21 cellular contexts compared by ENCODE assay signal in genomic region chr15:36426696-36427095, GRCh38.
"Had no signal": no experiment of that assay in that cellular context is flagged by ENCODE, and none has a peak within 500 bp of the region (broad histone marks: within the 10 kb centered on the region; RNA-seq: fewer than 3 reads in every experiment).

No MANE protein-coding gene starts in this region.

- H3K4me3 Mint-ChIP-seq: activated T-cell treated with anti-CD3 and anti-CD28 coated beads, Interleukin-2, amount 50 U/mL, for 72 hours; immature natural killer cell; naive thymus-derived CD4-positive, alpha-beta T cell; stimulated activated effector memory CD8-positive, alpha-beta T cell treated with anti-CD3 and anti-CD28 coated beads, Interleukin-12 subunit alpha, Interleukin-12 subunit beta, amount 100 ng/mL, for 72 hours had no signal

- DNase-seq: activated CD4-positive, alpha-beta T cell treated with anti-CD3 and anti-CD28 coated beads, Interleukin-2, amount 50 U/mL, for 4 hours; activated effector memory CD4-positive, alpha-beta T cell treated with anti-CD3 and anti-CD28 coated beads, Interleukin-2, amount 50 U/mL, for 16 hours; activated naive CD4-positive, alpha-beta T cell treated with anti-CD3 and anti-CD28 coated beads, Interleukin-2, amount 50 U/mL, for 16 hours; activated T-cell treated with anti-CD3 and anti-CD28 coated beads, Interleukin-2, amount 50 U/mL, for 72 hours; heart left ventricle; immature natural killer cell; left ventricle myocardium superior; naive thymus-derived CD4-positive, alpha-beta T cell; psoas muscle; right cardiac atrium; small intestine; stimulated activated CD4-positive, alpha-beta T cell treated with anti-CD3 and anti-CD28 coated beads, Interleukin-4, amount 100 ng/mL, for 1 hour; stomach; trophoblast cell; WERI-Rb-1 had no signal

- H3K9me3 ChIP-seq: ascending aorta, psoas muscle, vagina had no signal

- H3K27me3 ChIP-seq: ascending aorta, breast epithelium, gastroesophageal sphincter, heart left ventricle, stomach, vagina had no signal

- H3K9me3 Mint-ChIP-seq: activated T-cell treated with anti-CD3 and anti-CD28 coated beads, Interleukin-2, amount 50 U/mL, for 72 hours; stimulated activated effector memory CD8-positive, alpha-beta T cell treated with anti-CD3 and anti-CD28 coated beads, Interleukin-12 subunit alpha, Interleukin-12 subunit beta, amount 100 ng/mL, for 72 hours had no signal

- H3K4me1 ChIP-seq: ascending aorta, breast epithelium, gastroesophageal sphincter, heart left ventricle, psoas muscle, stomach, vagina had no signal

- ATAC-seq: activated T-cell treated with anti-CD3 and anti-CD28 coated beads, Interleukin-2, amount 50 U/mL, for 72 hours; gastroesophageal sphincter; heart left ventricle; left ventricle myocardium superior; naive thymus-derived CD4-positive, alpha-beta T cell; psoas muscle; right cardiac atrium; stimulated activated effector memory CD8-positive, alpha-beta T cell treated with anti-CD3 and anti-CD28 coated beads, Interleukin-12 subunit alpha, Interleukin-12 subunit beta, amount 100 ng/mL, for 72 hours had no signal

- H3K36me3 Mint-ChIP-seq: immature natural killer cell; naive thymus-derived CD4-positive, alpha-beta T cell; stimulated activated effector memory CD8-positive, alpha-beta T cell treated with anti-CD3 and anti-CD28 coated beads, Interleukin-12 subunit alpha, Interleukin-12 subunit beta, amount 100 ng/mL, for 72 hours had no signal

- H3K27ac Mint-ChIP-seq: activated T-cell treated with anti-CD3 and anti-CD28 coated beads, Interleukin-2, amount 50 U/mL, for 72 hours; immature natural killer cell; naive thymus-derived CD4-positive, alpha-beta T cell; stimulated activated effector memory CD8-positive, alpha-beta T cell treated with anti-CD3 and anti-CD28 coated beads, Interleukin-12 subunit alpha, Interleukin-12 subunit beta, amount 100 ng/mL, for 72 hours had no signal

- H3K27ac ChIP-seq: ascending aorta, breast epithelium, coronary artery, gastroesophageal sphincter, heart left ventricle, psoas muscle, stomach, vagina, WERI-Rb-1 had no signal

- H3K36me3 ChIP-seq: ascending aorta, breast epithelium, gastroesophageal sphincter, heart left ventricle, stomach, vagina, WERI-Rb-1 had no signal

- H3K4me1 Mint-ChIP-seq: immature natural killer cell; naive thymus-derived CD4-positive, alpha-beta T cell; stimulated activated effector memory CD8-positive, alpha-beta T cell treated with anti-CD3 and anti-CD28 coated beads, Interleukin-12 subunit alpha, Interleukin-12 subunit beta, amount 100 ng/mL, for 72 hours had no signal

- H3K4me3 ChIP-seq: ascending aorta, breast epithelium, coronary artery, gastroesophageal sphincter, heart left ventricle, psoas muscle, stomach, vagina had no signal
